ENCODE assay signal across 11 cellular contexts in genomic region chr1:8496473-8496872, GRCh38.
DNase-seq lines count a peak whose midpoint lies in the region; ATAC-seq, FAIRE-seq and TF ChIP-seq lines count a peak whose summit lies in the region.
"Had no signal": no experiment of that assay in that cellular context is flagged by ENCODE, and none has a peak within 500 bp of the region (broad histone marks: within the 10 kb centered on the region; RNA-seq: fewer than 3 reads in every experiment).

No MANE protein-coding gene starts in this region.

- ATAC-seq in HG03378 (IDR thresholded peaks at IDR 0.05; ENCODE audit: unreplicated experiment) (peak; percentile 38), HG03045 (IDR thresholded peaks at IDR 0.05; ENCODE audit: unreplicated experiment) (no peak)

- no peak for FAIRE-seq in frontal cortex (lab: Jason Lieb, UNC)

- TF ChIP-seq EP300 in suprapubic skin (IDR thresholded peaks at IDR 0.05), result no peak

- no peaks in the 10 kb centered on the region for H3K27me3 ChIP-seq in suprapubic skin
- H3K27me3 ChIP-seq: ovary had no signal

- peaks cover 87% of the 10 kb centered on the region for H3K36me3 Mint-ChIP-seq in brain

- TF ChIP-seq POLR2A in suprapubic skin (IDR thresholded peaks at IDR 0.05), result no peak

- no peak overlapping the region for H3K4me3 Mint-ChIP-seq in brain

- 82% methylated on average over 8 of the region's 8 CpGs for WGBS in suprapubic skin

- no peaks in the 10 kb centered on the region for H3K27me3 Mint-ChIP-seq in brain

- peak; percentile 21 for DNase-seq in activated CD8-positive, alpha-beta memory T cell treated with anti-CD3 and anti-CD28 coated beads, Interleukin-2, amount 50 U/mL, for 4 hours
- no peak for DNase-seq in activated CD8-positive, alpha-beta memory T cell treated with anti-CD3 and anti-CD28 coated beads for 24 hours
- DNase-seq in suprapubic skin (ENCODE audit: low spot score in 2 of 2) (no peak), frontal cortex (ENCODE audit: low spot score in 2 of 2) (no peak), occipital lobe (lab: John Stamatoyannopoulos, UW) (no peak)
- DNase-seq: effector memory CD4-positive, alpha-beta T cell; NCI-H1105; ovary had no signal

- H3K9me3 ChIP-seq in suprapubic skin, result no peaks in the 10 kb centered on the region
- H3K9me3 ChIP-seq: ovary had no signal

- H3K9me3 Mint-ChIP-seq in brain, result peaks cover 6 to 14% (median 11%) of the 10 kb centered on the region in 5 experiments

- peak overlapping the region in 4 of 5 experiments; percentile 21 to 92 (median 66) for H3K27ac Mint-ChIP-seq in brain

- TF ChIP-seq CTCF in brain (conservative IDR thresholded peaks at IDR 0.05), result no peak
- no peak for TF ChIP-seq CTCF in suprapubic skin (IDR thresholded peaks at IDR 0.05)

- peaks cover 24% of the 10 kb centered on the region for H3K36me3 ChIP-seq in suprapubic skin
- H3K36me3 ChIP-seq: ovary had no signal

- H3K27ac ChIP-seq in suprapubic skin, result peak overlapping the region; percentile 61
- H3K27ac ChIP-seq: ovary had no signal

- H3K4me1 Mint-ChIP-seq in brain, result peaks cover 9% of the 10 kb centered on the region

- H3K4me3 ChIP-seq in suprapubic skin, result no peak overlapping the region
- H3K4me3 ChIP-seq: ovary had no signal

- peaks cover 19% of the 10 kb centered on the region for H3K4me1 ChIP-seq in suprapubic skin
